ENCODE assay signal across 2 cellular contexts in the genomic region with DNA sequence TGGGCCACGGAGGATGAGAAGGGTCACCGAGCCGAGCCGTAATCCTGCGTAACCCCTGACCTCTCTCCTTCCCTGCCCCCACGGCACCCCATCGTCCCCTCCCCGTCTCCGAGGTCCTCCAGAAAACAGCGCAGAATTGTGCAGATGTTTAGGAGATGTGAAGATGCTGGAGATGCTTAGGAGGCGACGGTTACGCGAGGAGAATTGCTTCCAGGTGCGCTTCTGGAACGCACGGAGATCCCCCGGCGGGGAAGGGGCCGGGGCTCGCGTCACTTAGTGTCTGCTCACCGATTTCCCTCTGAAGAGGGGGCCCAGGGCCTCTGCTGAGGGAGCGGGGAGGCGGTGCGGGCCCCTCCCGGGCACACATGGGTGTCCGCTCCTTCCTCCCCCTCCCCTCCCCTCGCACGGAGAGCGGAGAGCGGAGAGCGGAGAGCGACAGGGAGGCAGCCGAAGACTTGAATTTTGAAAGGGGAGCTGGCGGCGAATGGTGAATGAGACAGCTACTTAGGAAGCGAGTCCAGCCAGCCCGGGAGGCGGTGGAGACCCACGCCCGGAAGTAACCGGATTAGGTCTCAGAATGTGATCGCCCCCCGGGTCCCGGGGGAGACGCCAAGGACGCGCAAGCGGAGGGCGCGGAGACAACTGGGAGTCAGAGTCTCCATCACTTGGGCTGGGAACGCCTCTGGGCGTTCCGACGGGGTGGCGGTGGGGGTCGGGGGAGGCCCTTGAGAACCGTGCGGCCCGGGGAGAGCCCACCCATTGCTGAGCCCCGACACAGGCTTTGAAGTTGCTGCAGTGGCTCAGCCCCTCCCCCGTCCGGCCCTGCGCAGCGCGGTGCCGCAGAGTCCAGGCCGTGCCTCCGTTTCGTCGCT.
TF ChIP-seq lines count a peak whose summit lies in the region.

No MANE protein-coding gene starts in this region.

TF ChIP-seq in endothelial cell of umbilical vein, 7 proteins besides CTCF, POLR2A, EP300 and RAD21:
- TF ChIP-seq EZH2 (IDR thresholded peaks at IDR 0.05; ENCODE audit: borderline replicate concordance, low read depth, low read length, severe bottlenecking) (peak; percentile 51), GATA2 (IDR thresholded peaks at IDR 0.05; ENCODE audit: insufficient read depth, insufficient read length, low read depth, low read length) (no peak)

TF ChIP-seq in neural cell, 6 proteins besides CTCF, POLR2A, EP300 and RAD21:
- TF ChIP-seq EZH2 (IDR thresholded peaks at IDR 0.05; ENCODE audit: borderline replicate concordance, insufficient read depth, low read length, poor library complexity, severe bottlenecking) (peak; percentile 65), SMC3 (conservative IDR thresholded peaks at IDR 0.05; ENCODE audit: poor library complexity) (no peak)
